8 cellular contexts compared by ENCODE assay signal in the genomic region with DNA sequence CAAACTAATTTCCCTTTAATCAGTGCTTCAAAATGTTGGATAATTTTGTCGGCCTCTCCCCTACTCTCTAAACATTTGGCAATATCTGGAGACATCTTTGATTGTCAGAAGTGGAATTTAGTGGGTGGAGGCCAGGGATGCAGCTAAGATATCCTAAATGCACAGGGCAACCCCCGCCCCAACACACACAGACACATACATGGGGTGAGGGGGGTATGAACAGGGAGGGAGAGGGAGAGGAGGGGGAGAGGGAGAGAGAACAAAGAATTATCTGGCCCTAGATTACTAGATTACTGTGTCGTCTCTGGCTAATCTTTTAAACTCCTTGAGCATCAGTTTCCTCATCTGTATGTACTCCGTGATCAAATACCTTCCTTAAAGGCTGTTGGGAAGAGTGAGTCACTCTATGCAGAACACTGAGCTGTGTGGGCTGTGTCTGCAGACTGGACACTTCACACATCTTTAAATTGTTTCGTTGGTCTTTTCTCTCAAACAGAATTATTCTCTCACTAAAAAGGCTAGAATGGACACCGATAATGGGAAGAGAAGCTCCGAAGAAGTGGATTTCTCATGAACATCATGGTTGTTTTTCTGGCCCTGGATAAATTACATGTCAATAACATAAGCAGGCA. TPM values are rescaled to one million over a fixed set of nuclear protein-coding genes. Genes with fewer than 3 reads are reported as not detected.
DNase-seq lines count a peak whose midpoint lies in the region; ATAC-seq lines count a peak whose summit lies in the region.

No MANE protein-coding gene starts in this region.

- H3K14ac ChIP-seq in trophoblast cell (ENCODE audit: low read length), result no peak overlapping the region

- peak overlapping the region; percentile 31 for H3K4me2 ChIP-seq in trophoblast cell (ENCODE audit: low read length)

- no peak overlapping the region for H4K91ac ChIP-seq in trophoblast cell (ENCODE audit: low read depth, low read length)

- no peak for ATAC-seq in HG02798 (IDR thresholded peaks at IDR 0.05; ENCODE audit: poor library complexity, unreplicated experiment)

- H2BK5ac ChIP-seq in trophoblast cell (ENCODE audit: low read depth, low read length, poor library complexity), result no peak overlapping the region

- H2BK120ac ChIP-seq in trophoblast cell (ENCODE audit: insufficient read depth, low read length, poor library complexity), result no peak overlapping the region

- no peak overlapping the region for H3K9ac ChIP-seq in SK-N-MC (ENCODE audit: insufficient read length)
- no peak overlapping the region for H3K9ac ChIP-seq in trophoblast cell (ENCODE audit: low read length)

- H4K12ac ChIP-seq in trophoblast cell (ENCODE audit: low read depth, low read length), result no peak overlapping the region

- H3K4ac ChIP-seq in trophoblast cell (ENCODE audit: low read depth, low read length), result peak overlapping the region; percentile 68

- H2BK12ac ChIP-seq in trophoblast cell (ENCODE audit: low read length), result no peak overlapping the region

- H4K8ac ChIP-seq in trophoblast cell (ENCODE audit: low read depth, low read length), result no peak overlapping the region

- peaks cover 24% of the 10 kb centered on the region for H3K79me2 ChIP-seq in trophoblast cell (ENCODE audit: control insufficient read depth, insufficient read depth, low read length, poor library complexity)

- no peak overlapping the region for H3K23ac ChIP-seq in trophoblast cell (ENCODE audit: low read length)

- peaks cover 14% of the 10 kb centered on the region for H3K79me1 ChIP-seq in trophoblast cell (ENCODE audit: low read length)

- peak; percentile 15 for DNase-seq in Daoy (ENCODE audit: low read depth)
- DNase-seq in SK-N-MC (ENCODE audit: low read depth, low spot score), result no peak
- DNase-seq in epithelial cell of prostate (ENCODE audit: low read depth, low spot score), result no peak
- peak; percentile 20 to 65 for DNase-seq in trophoblast cell
- no peak for DNase-seq in NCI-H2107 treated with DMSO at 0.1 percent for 48 hours (lab: John Stamatoyannopoulos, UW; ENCODE audit: unreplicated experiment)
- DNase-seq in SIG-M5 (lab: John Stamatoyannopoulos, UW), result no peak
- no peak for DNase-seq in foreskin melanocyte

- H2AFZ ChIP-seq in trophoblast cell (ENCODE audit: insufficient read depth, low read length, poor library complexity), result no peak overlapping the region

- no CpG with 5 or more reads among the region's 7 CpGs for WGBS in trophoblast cell (ENCODE audit: extremely low coverage, insufficient coverage, insufficient read length)

- peaks cover 4 to 15% of the 10 kb centered on the region in 2 experiments for H3K4me1 ChIP-seq in trophoblast cell (ENCODE audit: control insufficient read depth in 1 of 2, insufficient read depth in 2 of 2, low read length in 2 of 2)

- H3K27me3 ChIP-seq in trophoblast cell (ENCODE audit: insufficient read depth, low read length), result no peaks in the 10 kb centered on the region

- H3K9me3 ChIP-seq in SK-N-MC (ENCODE audit: low read depth, low read length) (no peaks in the 10 kb centered on the region), trophoblast cell (ENCODE audit: insufficient read depth, low read depth, low read length) (peaks cover 4% of the 10 kb centered on the region)

- H3K27ac ChIP-seq in SK-N-MC, result no peak overlapping the region
- H3K27ac ChIP-seq in epithelial cell of prostate, result peak overlapping the region; percentile 88
- H3K27ac ChIP-seq in trophoblast cell (ENCODE audit: low read depth, low read length), result no peak overlapping the region

- H3K18ac ChIP-seq in trophoblast cell (ENCODE audit: low read length), result no peak overlapping the region

- H3K4me3 ChIP-seq in SK-N-MC (peak overlapping the region; percentile 26; the same call in 1 of the 2 replicates), trophoblast cell (ENCODE audit: low read depth, low read length) (no peak overlapping the region)

- H2AK5ac ChIP-seq in trophoblast cell (ENCODE audit: low read length), result no peak overlapping the region

- H3K36me3 ChIP-seq in SK-N-MC (ENCODE audit: insufficient read depth, low read length), result peaks cover 9% of the 10 kb centered on the region; the same call in 1 of the 2 replicates
- peaks cover 2 to 4% of the 10 kb centered on the region in 2 experiments for H3K36me3 ChIP-seq in trophoblast cell (ENCODE audit: control insufficient read depth in 1 of 2, insufficient read depth in 2 of 2, low read length in 2 of 2)

RNA-seq across cellular contexts. Expression of gene RNF149, which starts 2.9 kb away (rescaled TPM):
- total RNA-seq in Daoy (2014; rRNA removed; shearing (Covaris generic)), result 15.4 and 17.6 TPM in 2 replicates
- 52.8 and 58.2 TPM in 2 replicates for polyA plus RNA-seq in trophoblast cell (2013)

RNA-seq across cellular contexts. Expression of gene CNOT11, which starts 52.9 kb away (rescaled TPM):
- total RNA-seq in Daoy (2014; rRNA removed; shearing (Covaris generic)), result 36.4 and 46.3 TPM in 2 replicates
- polyA plus RNA-seq in trophoblast cell (2013), result 48.6 and 51.0 TPM in 2 replicates

Comparison
In these comparisons a context has a peak if more than half of its experiments do, and no peak if none do; other contexts are left out.
1. DNase-seq: peak in Daoy (single experiment) and trophoblast cell (2 of 2); none in SK-N-MC (single experiment), epithelial cell of prostate (single experiment), NCI-H2107 treated with DMSO at 0.1 percent for 48 hours (single experiment), SIG-M5 (single experiment) and foreskin melanocyte (single experiment).